In genomic region chr3:101513419-101513986, GRCh38 we compare ENCODE assay signal across 8 cellular contexts. TPM values are rescaled to one million over a fixed set of nuclear protein-coding genes. Genes with fewer than 3 reads are reported as not detected.
A peak's percentile ranks its signal among the peaks of the same experiment; 100 is the strongest.
DNase-seq lines count a peak whose midpoint lies in the region; ATAC-seq and TF ChIP-seq lines count a peak whose summit lies in the region.

No MANE protein-coding gene starts in this region.

- CTCF ChIA-PET in CD8-positive, alpha-beta T cell (lab: Charles Lee), result interaction anchor here (0.7 to 2.8 kb wide), 7 partner anchors 9 to 61 kb away, joined by 3 to 8 read pairs (median 3); partner anchors contain the start of gene PCNP
- CTCF ChIA-PET in activated CD8-positive, alpha-beta T cell treated with anti-CD3 and anti-CD28 coated beads, Interleukin-2, amount 10 ng/mL, durations not matched to agents 7 days and 5 days (lab: Charles Lee), result interaction anchor here (0.7 to 2.9 kb wide), 7 partner anchors 8 to 172 kb away, joined by 3 to 14 read pairs (median 3); partner anchors contain the start of genes PCNP and RPL24

- no peaks in the 10 kb centered on the region for H3K27me3 ChIP-seq in CD8-positive, alpha-beta T cell (ENCODE audit: insufficient read depth, low read length)
- H3K27me3 ChIP-seq in heart left ventricle (peaks cover 0 to 7% (median 0%) of the 10 kb centered on the region in 9 donors), gastrocnemius medialis (peaks cover 0 to 9% (median 0%) of the 10 kb centered on the region in 3 donors)

- no peaks in the 10 kb centered on the region for H3K9me3 ChIP-seq in CD8-positive, alpha-beta T cell (ENCODE audit: low read length)
- H3K9me3 ChIP-seq in heart left ventricle (no peaks in the 10 kb centered on the region), gastrocnemius medialis (no peaks in the 10 kb centered on the region)

- 17 to 21% (median 19%) methylated on average over 12 of the region's 12 CpGs for WGBS in heart left ventricle, 4 donors

- ATAC-seq in CD8-positive, alpha-beta T cell, result no peak
- ATAC-seq in GM19438 (IDR thresholded peaks at IDR 0.05; ENCODE audit: low read depth, unreplicated experiment) (peak; percentile 22), HG03520 (IDR thresholded peaks at IDR 0.05; ENCODE audit: unreplicated experiment) (peak; percentile 27), heart left ventricle (peak; percentile 43 to 69 (median 58)), gastrocnemius medialis (peak; percentile 61 to 68)
- peak; percentile 27 for ATAC-seq in activated CD8-positive, alpha-beta T cell treated with anti-CD3 and anti-CD28 coated beads, Interleukin-2, amount 10 ng/mL, durations not matched to agents 7 days and 5 days

- no peak for TF ChIP-seq POLR2A in heart left ventricle (IDR thresholded peaks at IDR 0.05)
- TF ChIP-seq POLR2A in gastrocnemius medialis (IDR thresholded peaks at IDR 0.05), result no peak

- H3K36me3 ChIP-seq in CD8-positive, alpha-beta T cell (ENCODE audit: insufficient read depth, low read length), result no peaks in the 10 kb centered on the region
- H3K36me3 ChIP-seq in heart left ventricle (no peaks in the 10 kb centered on the region), gastrocnemius medialis (no peaks in the 10 kb centered on the region)

- H3K4me3 ChIP-seq in CD8-positive, alpha-beta T cell (ENCODE audit: low read depth, low read length), result peak overlapping the region; percentile 67
- peak overlapping the region; percentile 73 to 95 (median 86) for H3K4me3 ChIP-seq in heart left ventricle
- H3K4me3 ChIP-seq in gastrocnemius medialis, result peak overlapping the region; percentile 66 to 91 (median 85)

- no peak for TF ChIP-seq CTCF in CD8-positive, alpha-beta T cell (IDR thresholded peaks at IDR 0.05)
- TF ChIP-seq CTCF in heart left ventricle (IDR thresholded peaks at IDR 0.05) (no peak), gastrocnemius medialis (IDR thresholded peaks at IDR 0.05 in 4 of 5, conservative IDR thresholded peaks at IDR 0.05 in 1 of 5) (no peak)

- peak overlapping the region; percentile 99 for H3K27ac Mint-ChIP-seq in CD8-positive, alpha-beta T cell
- peak overlapping the region; percentile 97 for H3K27ac Mint-ChIP-seq in activated CD8-positive, alpha-beta T cell treated with anti-CD3 and anti-CD28 coated beads, Interleukin-2, amount 10 ng/mL, durations not matched to agents 7 days and 5 days

- POLR2A ChIA-PET in CD8-positive, alpha-beta T cell (lab: Charles Lee), result interaction anchor here (0.7 to 2.7 kb wide), 14 partner anchors 8 to 211 kb away, joined by 3 to 17 read pairs (median 4); partner anchors contain the start of genes CEP97, PCNP and TRMT10C
- POLR2A ChIA-PET in activated CD8-positive, alpha-beta T cell treated with anti-CD3 and anti-CD28 coated beads, Interleukin-2, amount 10 ng/mL, durations not matched to agents 7 days and 5 days (lab: Charles Lee), result interaction anchor here (0.5 to 2.5 kb wide), 5 partner anchors 46 to 229 kb away, joined by 3 to 24 read pairs (median 3); partner anchors contain the start of genes PCNP and TRMT10C

- peaks cover 62% of the 10 kb centered on the region for H3K4me1 Mint-ChIP-seq in CD8-positive, alpha-beta T cell (ENCODE audit: low read depth)
- peaks cover 39% of the 10 kb centered on the region for H3K4me1 Mint-ChIP-seq in activated CD8-positive, alpha-beta T cell treated with anti-CD3 and anti-CD28 coated beads, Interleukin-2, amount 10 ng/mL, durations not matched to agents 7 days and 5 days (ENCODE audit: low read depth)

- peaks cover 15% of the 10 kb centered on the region for H3K36me3 Mint-ChIP-seq in CD8-positive, alpha-beta T cell
- H3K36me3 Mint-ChIP-seq in activated CD8-positive, alpha-beta T cell treated with anti-CD3 and anti-CD28 coated beads, Interleukin-2, amount 10 ng/mL, durations not matched to agents 7 days and 5 days (ENCODE audit: low read depth), result peaks cover 18% of the 10 kb centered on the region

- intact Hi-C loops in CD8-positive, alpha-beta T cell (cut with DNase I, micrococcal nuclease), result loop anchor here (1.0 to 5.0 kb wide), 6 partner anchors 36 to 163 kb away; partner anchors contain the start of genes TRMT10C (in 2 of the 2), PCNP (in 1 of the 2) and ZBTB11 (in 1 of the 2)
- intact Hi-C loops in heart left ventricle (cut with DNase I), result loop anchor here in 9 of 10 donors (2.0 to 10.0 kb wide), 5 partner anchors 47 to 164 kb away; partner anchors contain the start of genes TRMT10C (in 6 of the 9), PCNP (in 4 of the 9) and ZBTB11 (in 1 of the 9)
- intact Hi-C loops in gastrocnemius medialis (cut with DNase I; ENCODE audit: low total_unique reads), result loop anchor here (2.0 to 10.0 kb wide), 5 partner anchors 47 to 806 kb away; partner anchors contain the start of genes TFG, TRMT10C and ZBTB11

- no peaks in the 10 kb centered on the region for H3K9me3 Mint-ChIP-seq in CD8-positive, alpha-beta T cell
- H3K9me3 Mint-ChIP-seq in activated CD8-positive, alpha-beta T cell treated with anti-CD3 and anti-CD28 coated beads, Interleukin-2, amount 10 ng/mL, durations not matched to agents 7 days and 5 days (ENCODE audit: insufficient read depth), result no peaks in the 10 kb centered on the region

- in situ Hi-C loops in gastrocnemius medialis (cut with MboI; ENCODE audit: low sequenced_read_pairs in 4 of 4), result loop anchor here in 2 of 4 donors (10.0 kb wide), 1 partner anchor 61 kb away; the partner anchor contains the start of gene PCNP (in 2 of the 2)

- DNase-seq in CD8-positive, alpha-beta T cell, result no peak
- no peak for DNase-seq in activated CD8-positive, alpha-beta T cell treated with anti-CD3 and anti-CD28 coated beads, Interleukin-2, amount 10 ng/mL, durations not matched to agents 7 days and 5 days
- no peak for DNase-seq in heart left ventricle
- no peak for DNase-seq in gastrocnemius medialis
- no peak for DNase-seq in stimulated activated CD8-positive, alpha-beta memory T cell treated with anti-CD3 and anti-CD28 coated beads, Interleukin-4, amount 100 ng/mL, for 48 hours
- no peak for DNase-seq in NCI-H1048 (lab: John Stamatoyannopoulos, UW)

- peak overlapping the region; percentile 100 for H3K4me3 Mint-ChIP-seq in CD8-positive, alpha-beta T cell
- H3K4me3 Mint-ChIP-seq in activated CD8-positive, alpha-beta T cell treated with anti-CD3 and anti-CD28 coated beads, Interleukin-2, amount 10 ng/mL, durations not matched to agents 7 days and 5 days, result peak overlapping the region; percentile 97

- H3K27ac ChIP-seq in CD8-positive, alpha-beta T cell (ENCODE audit: low read depth, low read length), result peak overlapping the region; percentile 75
- H3K27ac ChIP-seq in heart left ventricle (peak overlapping the region; percentile 79 to 98 (median 95)), gastrocnemius medialis (peak overlapping the region; percentile 86 to 94 (median 90))

- H3K4me1 ChIP-seq in CD8-positive, alpha-beta T cell (ENCODE audit: insufficient read depth, low read length), result peaks cover 35% of the 10 kb centered on the region
- peaks cover 0 to 18% (median 7%) of the 10 kb centered on the region in 12 donors for H3K4me1 ChIP-seq in heart left ventricle
- H3K4me1 ChIP-seq in gastrocnemius medialis, result peaks cover 0 to 5% of the 10 kb centered on the region in 2 donors

- H3K27me3 Mint-ChIP-seq in CD8-positive, alpha-beta T cell (ENCODE audit: low read depth), result no peaks in the 10 kb centered on the region
- no peaks in the 10 kb centered on the region for H3K27me3 Mint-ChIP-seq in activated CD8-positive, alpha-beta T cell treated with anti-CD3 and anti-CD28 coated beads, Interleukin-2, amount 10 ng/mL, durations not matched to agents 7 days and 5 days (ENCODE audit: low read depth)

RNA-seq across cellular contexts. Expression of gene SENP7, which starts 0.5 kb away (rescaled TPM):
- total RNA-seq in CD8-positive, alpha-beta T cell, result 10 to 100 TPM; 28.3 to 29.1 TPM
- total RNA-seq in activated CD8-positive, alpha-beta T cell treated with anti-CD3 and anti-CD28 coated beads, Interleukin-2, amount 10 ng/mL, durations not matched to agents 7 days and 5 days, result 10 to 100 TPM; 20.6 to 20.9 TPM
- 10 to 100 TPM in 4 of 9 donors, 1 to 10 TPM in 5; 6.6 to 12.0 (median 8.5) TPM for total RNA-seq in heart left ventricle
- 1 to 10 TPM; 5.3 to 6.5 TPM for polyA plus RNA-seq in heart left ventricle
- 10 to 100 TPM in 1 of 4 donors, 1 to 10 TPM in 3; 5.3 to 16.8 (median 5.9) TPM for total RNA-seq in gastrocnemius medialis

RNA-seq across cellular contexts. Expression of gene TRMT10C, which starts 48.2 kb away (rescaled TPM):
- 10 to 100 TPM; 41.5 to 44.0 TPM for total RNA-seq in CD8-positive, alpha-beta T cell
- 10 to 100 TPM; 25.0 to 26.8 TPM for total RNA-seq in activated CD8-positive, alpha-beta T cell treated with anti-CD3 and anti-CD28 coated beads, Interleukin-2, amount 10 ng/mL, durations not matched to agents 7 days and 5 days
- 10 to 100 TPM; 24.5 to 27.6 (median 26.4) TPM for total RNA-seq in heart left ventricle
- 10 to 100 TPM; 21.1 to 36.2 TPM for polyA plus RNA-seq in heart left ventricle
- total RNA-seq in gastrocnemius medialis, result 10 to 100 TPM; 17.9 to 33.2 (median 26.2) TPM
